Comparison of ENCODE assay signal across 14 cellular contexts in genomic region chr5:134365604-134366003, GRCh38. TPM values are rescaled to one million over a fixed set of nuclear protein-coding genes. Genes with fewer than 3 reads are reported as not detected.
DNase-seq lines count a peak whose midpoint lies in the region; ATAC-seq and TF ChIP-seq lines count a peak whose summit lies in the region.
"Had no signal": no experiment of that assay in that cellular context is flagged by ENCODE, and none has a peak within 500 bp of the region (broad histone marks: within the 10 kb centered on the region; RNA-seq: fewer than 3 reads in every experiment).

No MANE protein-coding gene starts in this region.

- no peaks in the 10 kb centered on the region for H3K27me3 ChIP-seq in CD8-positive, alpha-beta memory T cell (ENCODE audit: insufficient read depth, low read length, poor library complexity, severe bottlenecking)
- H3K27me3 ChIP-seq in H7 (ENCODE audit: control insufficient read depth, insufficient read depth, low read length): no peaks in the 10 kb centered on the region
- H3K27me3 ChIP-seq: esophagus muscularis mucosa, heart right ventricle had no signal

- TF ChIP-seq CTCF in HFFc6 (IDR thresholded peaks at IDR 0.05) (no peak), nephron progenitor cell (IDR thresholded peaks at IDR 0.05) (no peak)

- intact Hi-C loops in activated T-helper 1 cell treated with anti-CD3 and anti-CD28 coated beads, Interleukin-12 subunit alpha, Interleukin-12 subunit beta, Interleukin-2, Interleukin-4 antibody, amounts not matched to agents 30 ng/mL and 10 ng/mL and 1 ng/mL, durations not matched to agents 14 hours and 24 hours and 36 hours (cut with micrococcal nuclease): loop anchor here (1.0 to 5.0 kb wide), 3 partner anchors 46 to 1032 kb away; partner anchors contain the start of genes CDKN2AIPNL, MACROH2A1 and SAR1B

- CTCF ChIA-PET in CD8-positive, alpha-beta memory T cell (lab: Charles Lee): no interaction called here

- peak overlapping the region in 4 of 7 donors; percentile 17 to 67 (median 28) for H3K4me3 Mint-ChIP-seq in CD8-positive, alpha-beta memory T cell
- H3K4me3 Mint-ChIP-seq in HFFc6 (peak overlapping the region; percentile 28; the same call in 1 of the 2 replicates), nephron progenitor cell (peak overlapping the region; percentile 9)
- H3K4me3 Mint-ChIP-seq in activated T-helper 1 cell treated with anti-CD3 and anti-CD28 coated beads, Interleukin-12 subunit alpha, Interleukin-12 subunit beta, Interleukin-2, Interleukin-4 antibody, amounts not matched to agents 30 ng/mL and 10 ng/mL and 1 ng/mL, durations not matched to agents 14 hours and 24 hours and 36 hours: peak overlapping the region; percentile 0
- H3K4me3 Mint-ChIP-seq: dendritic cell treated with granulocyte-macrophage colony-stimulating factor and Interleukin-4, amounts not matched to agents 40 ng/mL and 50 ng/mL, for 4 days had no signal

- no peak for ATAC-seq in HG02571 (IDR thresholded peaks at IDR 0.05; ENCODE audit: unreplicated experiment)
- ATAC-seq: heart right ventricle had no signal

- DNase-seq in CD8-positive, alpha-beta memory T cell: no peak
- no peak for DNase-seq in HFFc6
- no peak for DNase-seq in activated T-helper 1 cell treated with anti-CD3 and anti-CD28 coated beads, Interleukin-12 subunit alpha, Interleukin-12 subunit beta, Interleukin-2, Interleukin-4 antibody, amounts not matched to agents 30 ng/mL and 10 ng/mL and 1 ng/mL, durations not matched to agents 14 hours and 24 hours and 36 hours (ENCODE audit: low spot score)
- DNase-seq in nephron progenitor cell: no peak
- DNase-seq in mesenteric fat pad (ENCODE audit: low spot score): no peak
- DNase-seq in H7: no peak
- DNase-seq: GOT3, heart right ventricle, NCI-H2081 treated with DMSO at 0.1 percent for 48 hours, NCI-H526 had no signal

- no peak overlapping the region for H3K4me3 ChIP-seq in CD8-positive, alpha-beta memory T cell (ENCODE audit: low read length)
- H3K4me3 ChIP-seq in H7 (ENCODE audit: insufficient read depth, low read depth, low read length): no peak overlapping the region

- H3K27ac Mint-ChIP-seq in CD8-positive, alpha-beta memory T cell: peak overlapping the region in 3 of 8 donors; percentile 1 to 19 (median 18)
- H3K27ac Mint-ChIP-seq in HFFc6: peak overlapping the region; percentile 16; the same call in 1 of the 2 replicates
- H3K27ac Mint-ChIP-seq in activated T-helper 1 cell treated with anti-CD3 and anti-CD28 coated beads, Interleukin-12 subunit alpha, Interleukin-12 subunit beta, Interleukin-2, Interleukin-4 antibody, amounts not matched to agents 30 ng/mL and 10 ng/mL and 1 ng/mL, durations not matched to agents 14 hours and 24 hours and 36 hours: peak overlapping the region; percentile 2
- no peak overlapping the region for H3K27ac Mint-ChIP-seq in nephron progenitor cell
- H3K27ac Mint-ChIP-seq: dendritic cell treated with granulocyte-macrophage colony-stimulating factor and Interleukin-4, amounts not matched to agents 40 ng/mL and 50 ng/mL, for 4 days had no signal

- no peaks in the 10 kb centered on the region for H3K9me3 ChIP-seq in CD8-positive, alpha-beta memory T cell (ENCODE audit: low read length)
- H3K9me3 ChIP-seq: esophagus muscularis mucosa, heart right ventricle had no signal

- peaks cover 24 to 35% (median 32%) of the 10 kb centered on the region in 3 donors for H3K4me1 Mint-ChIP-seq in CD8-positive, alpha-beta memory T cell
- H3K4me1 Mint-ChIP-seq in HFFc6 (ENCODE audit: low read depth) (peaks cover 38% of the 10 kb centered on the region), nephron progenitor cell (peaks cover 33% of the 10 kb centered on the region)
- peaks cover 31% of the 10 kb centered on the region for H3K4me1 Mint-ChIP-seq in activated T-helper 1 cell treated with anti-CD3 and anti-CD28 coated beads, Interleukin-12 subunit alpha, Interleukin-12 subunit beta, Interleukin-2, Interleukin-4 antibody, amounts not matched to agents 30 ng/mL and 10 ng/mL and 1 ng/mL, durations not matched to agents 14 hours and 24 hours and 36 hours (ENCODE audit: low read depth)

- H3K36me3 Mint-ChIP-seq in CD8-positive, alpha-beta memory T cell: peaks cover 4 to 7% (median 6%) of the 10 kb centered on the region in 3 donors
- H3K36me3 Mint-ChIP-seq in HFFc6 (ENCODE audit: low read depth): peaks cover 14% of the 10 kb centered on the region
- H3K36me3 Mint-ChIP-seq in activated T-helper 1 cell treated with anti-CD3 and anti-CD28 coated beads, Interleukin-12 subunit alpha, Interleukin-12 subunit beta, Interleukin-2, Interleukin-4 antibody, amounts not matched to agents 30 ng/mL and 10 ng/mL and 1 ng/mL, durations not matched to agents 14 hours and 24 hours and 36 hours (ENCODE audit: low read depth): peaks cover 8% of the 10 kb centered on the region
- H3K36me3 Mint-ChIP-seq in nephron progenitor cell (ENCODE audit: low read depth): peaks cover 30% of the 10 kb centered on the region

- H3K9me3 Mint-ChIP-seq in CD8-positive, alpha-beta memory T cell: no peaks in the 10 kb centered on the region
- H3K9me3 Mint-ChIP-seq in HFFc6 (no peaks in the 10 kb centered on the region; the same call in 1 of the 2 replicates), nephron progenitor cell (peaks cover 15% of the 10 kb centered on the region)
- peaks cover 8% of the 10 kb centered on the region for H3K9me3 Mint-ChIP-seq in activated T-helper 1 cell treated with anti-CD3 and anti-CD28 coated beads, Interleukin-12 subunit alpha, Interleukin-12 subunit beta, Interleukin-2, Interleukin-4 antibody, amounts not matched to agents 30 ng/mL and 10 ng/mL and 1 ng/mL, durations not matched to agents 14 hours and 24 hours and 36 hours
- H3K9me3 Mint-ChIP-seq: dendritic cell treated with granulocyte-macrophage colony-stimulating factor and Interleukin-4, amounts not matched to agents 40 ng/mL and 50 ng/mL, for 4 days had no signal

- POLR2A ChIA-PET in CD8-positive, alpha-beta memory T cell (lab: Charles Lee): no interaction called here

- H3K4me1 ChIP-seq in CD8-positive, alpha-beta memory T cell (ENCODE audit: insufficient read depth, low read length): peaks cover 40% of the 10 kb centered on the region

- H3K27me3 Mint-ChIP-seq in CD8-positive, alpha-beta memory T cell: peaks cover 0 to 1% of the 10 kb centered on the region in 2 donors
- peaks cover 3% of the 10 kb centered on the region for H3K27me3 Mint-ChIP-seq in HFFc6 (ENCODE audit: insufficient read depth)
- no peaks in the 10 kb centered on the region for H3K27me3 Mint-ChIP-seq in activated T-helper 1 cell treated with anti-CD3 and anti-CD28 coated beads, Interleukin-12 subunit alpha, Interleukin-12 subunit beta, Interleukin-2, Interleukin-4 antibody, amounts not matched to agents 30 ng/mL and 10 ng/mL and 1 ng/mL, durations not matched to agents 14 hours and 24 hours and 36 hours (ENCODE audit: insufficient read depth)
- no peaks in the 10 kb centered on the region for H3K27me3 Mint-ChIP-seq in nephron progenitor cell (ENCODE audit: low read depth, poor library complexity)

- H3K27ac ChIP-seq in CD8-positive, alpha-beta memory T cell (ENCODE audit: low read depth, low read length): no peak overlapping the region
- H3K27ac ChIP-seq: C4-2B, esophagus muscularis mucosa, heart right ventricle had no signal

- H3K36me3 ChIP-seq in CD8-positive, alpha-beta memory T cell (ENCODE audit: insufficient read depth, low read length): no peaks in the 10 kb centered on the region
- no peaks in the 10 kb centered on the region for H3K36me3 ChIP-seq in H7 (replicated peaks; ENCODE audit: control insufficient read depth, insufficient read depth, low read length)

RNA-seq across cellular contexts. Expression of gene CDKL3, which starts 1.4 kb away (rescaled TPM):
- total RNA-seq in CD8-positive, alpha-beta memory T cell: 1 to 10 TPM; 2.5 to 3.3 TPM
- polyA plus RNA-seq in CD8-positive, alpha-beta memory T cell: 0.38 TPM
- 1 to 10 TPM; 1.4 to 3.2 (median 2.2) TPM for total RNA-seq in HFFc6 (2021; fragmentation: NEBNext Ultra II Directional; extraction: Animal tissue kit (Norgen Biotek cat#: 25700))
- total RNA-seq in activated T-helper 1 cell treated with anti-CD3 and anti-CD28 coated beads, Interleukin-12 subunit alpha, Interleukin-12 subunit beta, Interleukin-2, Interleukin-4 antibody, amounts not matched to agents 30 ng/mL and 10 ng/mL and 1 ng/mL, durations not matched to agents 14 hours and 24 hours and 36 hours: 0.67 and 1.5 TPM in 2 replicates
- 2.6 TPM for total RNA-seq in mesenteric fat pad
- 3.7 and 3.9 TPM in 2 replicates for total RNA-seq in H7 (2014; rRNA removed; shearing (Covaris generic))

RNA-seq across cellular contexts. Expression of gene UBE2B, which starts 5.8 kb away (rescaled TPM):
- total RNA-seq in CD8-positive, alpha-beta memory T cell: 100 to 1,000 TPM; 105 TPM
- 79.3 TPM for polyA plus RNA-seq in CD8-positive, alpha-beta memory T cell
- 100 to 1,000 TPM in 1 of 6 experiments, 10 to 100 TPM in 5; 85.0 to 105 (median 95.6) TPM for total RNA-seq in HFFc6 (2021; fragmentation: NEBNext Ultra II Directional; extraction: Animal tissue kit (Norgen Biotek cat#: 25700))
- total RNA-seq in activated T-helper 1 cell treated with anti-CD3 and anti-CD28 coated beads, Interleukin-12 subunit alpha, Interleukin-12 subunit beta, Interleukin-2, Interleukin-4 antibody, amounts not matched to agents 30 ng/mL and 10 ng/mL and 1 ng/mL, durations not matched to agents 14 hours and 24 hours and 36 hours: 98.9 and 108 TPM in 2 replicates
- 91.0 TPM for total RNA-seq in mesenteric fat pad
- 17.3 and 18.9 TPM in 2 replicates for total RNA-seq in H7 (2014; rRNA removed; shearing (Covaris generic))

RNA-seq across cellular contexts. Expression of gene CDKN2AIPNL, which starts 46.1 kb away (rescaled TPM):
- total RNA-seq in CD8-positive, alpha-beta memory T cell: 10 to 100 TPM; 42.1 to 42.2 TPM
- polyA plus RNA-seq in CD8-positive, alpha-beta memory T cell: 29.6 TPM
- total RNA-seq in HFFc6 (2021; fragmentation: NEBNext Ultra II Directional; extraction: Animal tissue kit (Norgen Biotek cat#: 25700)): 10 to 100 TPM; 23.3 to 30.2 (median 28.4) TPM
- 33.6 and 35.6 TPM in 2 replicates for total RNA-seq in activated T-helper 1 cell treated with anti-CD3 and anti-CD28 coated beads, Interleukin-12 subunit alpha, Interleukin-12 subunit beta, Interleukin-2, Interleukin-4 antibody, amounts not matched to agents 30 ng/mL and 10 ng/mL and 1 ng/mL, durations not matched to agents 14 hours and 24 hours and 36 hours
- total RNA-seq in mesenteric fat pad: 19.5 TPM
- total RNA-seq in H7 (2014; rRNA removed; shearing (Covaris generic)): 109 and 123 TPM in 2 replicates
